In genomic region chr4:8236141-8236919, GRCh38 we compare ENCODE assay signal across 15 cellular contexts. TPM values are rescaled to one million over a fixed set of nuclear protein-coding genes. Genes with fewer than 3 reads are reported as not detected.
"Had no signal": no experiment of that assay in that cellular context is flagged by ENCODE, and none has a peak within 500 bp of the region (broad histone marks: within the 10 kb centered on the region; RNA-seq: fewer than 3 reads in every experiment).

No MANE protein-coding gene starts in this region.

- H3K4me3 ChIP-seq: esophagus squamous epithelium, left lung, pancreas had no signal

- H3K27me3 Mint-ChIP-seq: activated CD4-positive, alpha-beta memory T cell treated with anti-CD3 and anti-CD28 coated beads, Interleukin-2, amount 10 ng/mL, durations not matched to agents 7 days and 5 days; activated naive CD8-positive, alpha-beta T cell treated with anti-CD3 and anti-CD28 coated beads, Interleukin-2, amount 50 U/mL, for 24 hours had no signal

- DNase-seq: activated CD4-positive, alpha-beta memory T cell treated with anti-CD3 and anti-CD28 coated beads, Interleukin-2, amount 10 ng/mL, durations not matched to agents 7 days and 5 days; activated CD4-positive, alpha-beta T cell treated with anti-CD3 and anti-CD28 coated beads for 1 hour; activated gamma-delta T cell; activated naive CD8-positive, alpha-beta T cell treated with anti-CD3 and anti-CD28 coated beads, Interleukin-2, amount 50 U/mL, for 24 hours; activated T-cell treated with anti-CD3 and anti-CD28 coated beads, Interleukin-2, amount 50 U/mL, for 48 hours; esophagus squamous epithelium; foreskin fibroblast; head of caudate nucleus; mesendoderm; retina; small intestine; T1000; trophoblast cell had no signal

- ATAC-seq: activated naive CD8-positive, alpha-beta T cell treated with anti-CD3 and anti-CD28 coated beads, Interleukin-2, amount 50 U/mL, for 24 hours; left lung; pancreas had no signal

- H3K27me3 ChIP-seq: esophagus squamous epithelium, left lung, pancreas had no signal

- H3K9me3 ChIP-seq: esophagus squamous epithelium, left lung, pancreas had no signal

- H3K27ac Mint-ChIP-seq: activated CD4-positive, alpha-beta memory T cell treated with anti-CD3 and anti-CD28 coated beads, Interleukin-2, amount 10 ng/mL, durations not matched to agents 7 days and 5 days; activated naive CD8-positive, alpha-beta T cell treated with anti-CD3 and anti-CD28 coated beads, Interleukin-2, amount 50 U/mL, for 24 hours had no signal

- H3K4me1 ChIP-seq: left lung, pancreas had no signal

- H3K9me3 Mint-ChIP-seq: activated CD4-positive, alpha-beta memory T cell treated with anti-CD3 and anti-CD28 coated beads, Interleukin-2, amount 10 ng/mL, durations not matched to agents 7 days and 5 days; activated naive CD8-positive, alpha-beta T cell treated with anti-CD3 and anti-CD28 coated beads, Interleukin-2, amount 50 U/mL, for 24 hours had no signal

- H3K27ac ChIP-seq: esophagus squamous epithelium, left lung, pancreas had no signal

- H3K4me1 Mint-ChIP-seq: activated CD4-positive, alpha-beta memory T cell treated with anti-CD3 and anti-CD28 coated beads, Interleukin-2, amount 10 ng/mL, durations not matched to agents 7 days and 5 days; activated naive CD8-positive, alpha-beta T cell treated with anti-CD3 and anti-CD28 coated beads, Interleukin-2, amount 50 U/mL, for 24 hours had no signal

- H3K4me3 Mint-ChIP-seq: activated CD4-positive, alpha-beta memory T cell treated with anti-CD3 and anti-CD28 coated beads, Interleukin-2, amount 10 ng/mL, durations not matched to agents 7 days and 5 days; activated naive CD8-positive, alpha-beta T cell treated with anti-CD3 and anti-CD28 coated beads, Interleukin-2, amount 50 U/mL, for 24 hours had no signal

RNA-seq across cellular contexts. Expression of gene HTRA3, which starts 33.2 kb away (rescaled TPM):
- total RNA-seq: activated CD4-positive, alpha-beta memory T cell treated with anti-CD3 and anti-CD28 coated beads, Interleukin-2, amount 10 ng/mL, durations not matched to agents 7 days and 5 days had no signal
